13 cellular contexts compared by ENCODE assay signal in the genomic region with DNA sequence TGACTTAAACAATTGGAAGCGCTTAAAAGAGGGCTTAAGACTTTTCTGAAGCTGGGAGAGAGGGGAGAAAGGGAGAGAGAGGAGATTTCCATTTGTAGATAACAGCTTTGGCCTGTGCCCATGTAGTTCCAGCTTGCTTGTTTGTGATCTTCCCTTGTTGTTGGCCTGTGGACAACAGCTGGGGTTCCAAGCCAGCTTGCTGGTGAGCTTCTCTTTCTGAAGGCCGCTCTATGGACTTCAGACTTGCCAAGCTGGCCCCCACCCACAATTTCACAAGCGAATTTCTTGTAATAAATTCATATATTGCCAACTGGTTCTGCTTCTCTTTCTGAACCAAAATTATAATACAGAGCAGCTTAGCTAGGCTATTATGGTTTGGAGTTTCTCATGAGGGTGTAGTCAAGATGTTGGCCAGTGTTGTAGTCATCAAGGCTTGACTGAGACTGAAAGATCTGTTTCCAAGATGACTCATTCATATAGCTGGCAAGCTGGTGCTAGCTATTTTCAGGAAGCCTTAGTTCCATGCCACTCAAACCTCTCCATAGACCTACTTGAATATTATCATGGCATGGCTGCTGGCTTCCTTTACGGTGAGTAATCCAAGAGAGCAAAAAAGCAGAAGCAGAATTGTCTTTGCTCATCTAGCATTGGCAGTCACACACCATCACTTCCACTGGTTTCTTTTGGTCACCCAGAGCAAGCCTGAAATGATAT.
A peak's percentile ranks its signal among the peaks of the same experiment; 100 is the strongest.
DNase-seq lines count a peak whose midpoint lies in the region; ATAC-seq and TF ChIP-seq lines count a peak whose summit lies in the region.
"Had no signal": no experiment of that assay in that cellular context is flagged by ENCODE, and none has a peak within 500 bp of the region (broad histone marks: within the 10 kb centered on the region; RNA-seq: fewer than 3 reads in every experiment).

No MANE protein-coding gene starts in this region.

- H3K4me3 Mint-ChIP-seq in stimulated activated naive CD8-positive, alpha-beta T cell treated with anti-CD3 and anti-CD28 coated beads, Interleukin-15, amount 100 ng/mL, for 72 hours, result no peak overlapping the region

- peak overlapping the region; percentile 64 to 90 (median 83) for H3K27ac ChIP-seq in esophagus squamous epithelium
- H3K27ac ChIP-seq: upper lobe of right lung had no signal

- H3K27me3 Mint-ChIP-seq in stimulated activated naive CD8-positive, alpha-beta T cell treated with anti-CD3 and anti-CD28 coated beads, Interleukin-15, amount 100 ng/mL, for 72 hours, result no peaks in the 10 kb centered on the region

- WGBS in esophagus squamous epithelium, 2 donors, result 44 to 60% methylated on average over 3 to 4 of the region's 4 CpGs

- no peak overlapping the region for H3K4me3 ChIP-seq in esophagus squamous epithelium
- H3K4me3 ChIP-seq in HAP-1, result no peak overlapping the region
- H3K4me3 ChIP-seq: upper lobe of right lung had no signal

- H3K27ac Mint-ChIP-seq in stimulated activated naive CD8-positive, alpha-beta T cell treated with anti-CD3 and anti-CD28 coated beads, Interleukin-15, amount 100 ng/mL, for 72 hours, result no peak overlapping the region

- no peak for TF ChIP-seq POLR2A in esophagus squamous epithelium (IDR thresholded peaks at IDR 0.05)

- no peaks in the 10 kb centered on the region for H3K4me1 Mint-ChIP-seq in stimulated activated naive CD8-positive, alpha-beta T cell treated with anti-CD3 and anti-CD28 coated beads, Interleukin-15, amount 100 ng/mL, for 72 hours

- in situ Hi-C loops in GM13977 (cut with MboI; ENCODE audit: low pct_unique_long_range_greater_than_20kb, low sequenced_read_pairs, unreplicated experiment) (no loop called here), HAP-1 (cut with MboI; ENCODE audit: low sequenced_read_pairs) (no loop called here)

- peaks cover 21 to 34% of the 10 kb centered on the region in 2 donors for H3K9me3 Mint-ChIP-seq in stimulated activated naive CD8-positive, alpha-beta T cell treated with anti-CD3 and anti-CD28 coated beads, Interleukin-15, amount 100 ng/mL, for 72 hours

- H3K9me3 ChIP-seq in esophagus squamous epithelium (peaks cover 0 to 13% (median 4%) of the 10 kb centered on the region in 3 donors), HAP-1 (no peaks in the 10 kb centered on the region; the same call in none of the 2 replicates)
- H3K9me3 ChIP-seq: upper lobe of right lung had no signal

- DNase-seq in stimulated activated naive CD8-positive, alpha-beta T cell treated with anti-CD3 and anti-CD28 coated beads, Interleukin-15, Interleukin-2, amounts not matched to agents 100 U/mL and 50 U/mL, for 24 hours, result no peak
- no peak for DNase-seq in stimulated activated naive CD8-positive, alpha-beta T cell treated with anti-CD3 and anti-CD28 coated beads, Interleukin-15, amount 100 ng/mL, for 72 hours
- DNase-seq in RKO (ENCODE audit: low spot score) (peak; percentile 39), esophagus squamous epithelium (lab: John Stamatoyannopoulos, UW) (no peak), GM13977 (ENCODE audit: low spot score) (no peak), RPMI8226 (no peak), HAP-1 (ENCODE audit: low spot score in 2 of 2) (no peak)
- DNase-seq: activated CD4-positive, CD25-positive, alpha-beta regulatory T cell; DMS153; SHP77 treated with DMSO at 0.1 percent for 48 hours; stimulated activated CD4-positive, alpha-beta T cell treated with anti-CD3 and anti-CD28 coated beads, Interleukin-12 subunit alpha, Interleukin-12 subunit beta, amount 100 ng/mL, for 4 hours; upper lobe of right lung had no signal

- no peaks in the 10 kb centered on the region for H3K36me3 ChIP-seq in esophagus squamous epithelium
- no peaks in the 10 kb centered on the region for H3K36me3 ChIP-seq in HAP-1 (replicated peaks)
- H3K36me3 ChIP-seq: upper lobe of right lung had no signal

- TF ChIP-seq CTCF in esophagus squamous epithelium (IDR thresholded peaks at IDR 0.05) (no peak), GM13977 (IDR thresholded peaks at IDR 0.05; ENCODE audit: extremely low read depth, insufficient read depth, missing control alignments) (no peak)

- intact Hi-C loops in esophagus squamous epithelium (cut with DNase I), result no loop called here

- H3K27me3 ChIP-seq in esophagus squamous epithelium (no peaks in the 10 kb centered on the region), HAP-1 (ENCODE audit: low read depth) (0 out of 2 replicates have a peak, but pooled peaks cover 12% of the 10 kb centered on the region)
- H3K27me3 ChIP-seq: upper lobe of right lung had no signal

- H3K4me1 ChIP-seq in esophagus squamous epithelium, result peaks cover 12 to 92% (median 30%) of the 10 kb centered on the region in 3 donors
- H3K4me1 ChIP-seq in HAP-1, result no peaks in the 10 kb centered on the region
- H3K4me1 ChIP-seq: upper lobe of right lung had no signal

- ATAC-seq in stimulated activated naive CD8-positive, alpha-beta T cell treated with anti-CD3 and anti-CD28 coated beads, Interleukin-15, Interleukin-2, amounts not matched to agents 100 U/mL and 50 U/mL, for 24 hours, result peak; percentile 19
- no peak for ATAC-seq in stimulated activated naive CD8-positive, alpha-beta T cell treated with anti-CD3 and anti-CD28 coated beads, Interleukin-15, amount 100 ng/mL, for 72 hours
- ATAC-seq in GM21737 (IDR thresholded peaks at IDR 0.05; ENCODE audit: unreplicated experiment), result no peak
- ATAC-seq: upper lobe of right lung had no signal
